Comparison of ENCODE assay signal across 10 cellular contexts in the genomic region with DNA sequence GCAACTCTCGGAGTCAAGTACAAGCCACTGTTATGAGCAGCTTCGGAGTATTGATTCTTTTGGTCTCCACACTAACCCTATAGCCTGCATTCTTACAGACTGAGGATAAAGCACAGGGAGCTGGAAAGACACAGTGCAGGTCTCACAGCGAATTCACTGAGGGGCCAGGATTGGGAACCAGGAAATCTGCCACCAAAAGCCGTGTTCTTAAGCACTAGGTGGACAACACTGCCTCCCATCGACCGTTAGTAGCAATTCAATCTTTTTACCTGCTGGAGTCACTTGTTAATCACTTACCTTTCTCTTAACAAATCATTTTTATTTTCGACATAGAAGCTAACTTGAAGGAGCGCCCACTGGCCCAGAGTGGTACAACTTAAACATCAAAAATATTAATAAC. TPM values are rescaled to one million over a fixed set of nuclear protein-coding genes. Genes with fewer than 3 reads are reported as not detected.
DNase-seq lines count a peak whose midpoint lies in the region; ATAC-seq, FAIRE-seq and TF ChIP-seq lines count a peak whose summit lies in the region.
"Had no signal": no experiment of that assay in that cellular context is flagged by ENCODE, and none has a peak within 500 bp of the region (broad histone marks: within the 10 kb centered on the region; RNA-seq: fewer than 3 reads in every experiment).

No MANE protein-coding gene starts in this region.

- no peak for TF ChIP-seq EP300 in transverse colon (IDR thresholded peaks at IDR 0.05; ENCODE audit: low read depth)

- peaks cover 11% of the 10 kb centered on the region for H3K27me3 ChIP-seq in transverse colon
- H3K27me3 ChIP-seq: SJCRH30 had no signal

- no peak for ATAC-seq in GM18870 (IDR thresholded peaks at IDR 0.05; ENCODE audit: unreplicated experiment)
- ATAC-seq in HG02759 (IDR thresholded peaks at IDR 0.05; ENCODE audit: unreplicated experiment): no peak

- TF ChIP-seq POLR2A in transverse colon (IDR thresholded peaks at IDR 0.05): no peak

- WGBS in transverse colon (ENCODE audit: low coverage in 1 of 2), 2 donors: 20 to 26% methylated on average over 7 to 8 of the region's 8 CpGs

- no peaks in the 10 kb centered on the region for H3K4me1 ChIP-seq in transverse colon
- H3K4me1 ChIP-seq: SJCRH30 had no signal

- no peak overlapping the region for H3K4me3 ChIP-seq in transverse colon
- H3K4me3 ChIP-seq: SJCRH30 had no signal

- H3K27ac ChIP-seq in transverse colon: no peak overlapping the region
- H3K27ac ChIP-seq: SJCRH30 had no signal

- DNase-seq in D721Med (ENCODE audit: insufficient read length, low spot score) (no peak), HCEC 1CT (peak; percentile 15), SKM-1 (lab: John Stamatoyannopoulos, UW; ENCODE audit: unreplicated experiment) (peak; percentile 9), germinal center (ENCODE audit: low spot score) (peak; percentile 65), transverse colon (no peak)
- DNase-seq in effector CD8-positive, alpha-beta T cell (lab: John Stamatoyannopoulos, UW): no peak

- peak; percentile 48 for TF ChIP-seq CTCF in D721Med (IDR thresholded peaks at IDR 0.05; ENCODE audit: insufficient read depth, missing control alignments)
- peak; percentile 28 to 40 (median 34) for TF ChIP-seq CTCF in transverse colon (IDR thresholded peaks at IDR 0.05)

- H3K9me3 ChIP-seq in transverse colon: no peaks in the 10 kb centered on the region
- H3K9me3 ChIP-seq: SJCRH30 had no signal

- H3K36me3 ChIP-seq in transverse colon: no peaks in the 10 kb centered on the region
- H3K36me3 ChIP-seq: SJCRH30 had no signal

- in situ Hi-C loops in transverse colon (cut with MboI; ENCODE audit: low pct_ligation_motif_present in 1 of 4, low pct_unique_long_range_greater_than_20kb in 1 of 4, low sequenced_read_pairs in 3 of 4): no loop called here

- intact Hi-C loops in transverse colon (cut with DNase I; ENCODE audit: low total_unique reads): no loop called here

- FAIRE-seq in D721Med (lab: Jason Lieb, UNC): no peak
- FAIRE-seq: islet of Langerhans had no signal

RNA-seq across cellular contexts. Expression of gene PMIS2, which starts 6.3 kb away (rescaled TPM):
- total RNA-seq in transverse colon: not detected
- total RNA-seq: SJCRH30 had no signal

RNA-seq across cellular contexts. Expression of gene HAUS5, which starts 20.3 kb away (rescaled TPM):
- total RNA-seq in transverse colon: 1 to 10 TPM; 3.7 to 6.6 (median 5.2) TPM

RNA-seq across cellular contexts. Expression of gene ATP4A, which starts 28.8 kb away (rescaled TPM):
- not detected for total RNA-seq in transverse colon

RNA-seq across cellular contexts. Expression of gene RBM42, which starts 36.6 kb away (rescaled TPM):
- 100 to 1,000 TPM in 1 of 4 donors, 10 to 100 TPM in 3; 53.1 to 107 (median 62.5) TPM for total RNA-seq in transverse colon

RNA-seq across cellular contexts. Expression of gene TMEM147, which starts 46.8 kb away (rescaled TPM):
- 10 to 100 TPM; 29.5 to 77.0 (median 54.0) TPM for total RNA-seq in transverse colon

Comparison
In these comparisons a context has a peak if more than half of its experiments do, and no peak if none do; other contexts are left out.
1. DNase-seq: peak in HCEC 1CT (single experiment), SKM-1 (single experiment) and germinal center (single experiment); none in D721Med (single experiment), transverse colon (single experiment) and effector CD8-positive, alpha-beta T cell (single experiment).